Comparison of ENCODE assay signal across 31 cellular contexts in the genomic region with DNA sequence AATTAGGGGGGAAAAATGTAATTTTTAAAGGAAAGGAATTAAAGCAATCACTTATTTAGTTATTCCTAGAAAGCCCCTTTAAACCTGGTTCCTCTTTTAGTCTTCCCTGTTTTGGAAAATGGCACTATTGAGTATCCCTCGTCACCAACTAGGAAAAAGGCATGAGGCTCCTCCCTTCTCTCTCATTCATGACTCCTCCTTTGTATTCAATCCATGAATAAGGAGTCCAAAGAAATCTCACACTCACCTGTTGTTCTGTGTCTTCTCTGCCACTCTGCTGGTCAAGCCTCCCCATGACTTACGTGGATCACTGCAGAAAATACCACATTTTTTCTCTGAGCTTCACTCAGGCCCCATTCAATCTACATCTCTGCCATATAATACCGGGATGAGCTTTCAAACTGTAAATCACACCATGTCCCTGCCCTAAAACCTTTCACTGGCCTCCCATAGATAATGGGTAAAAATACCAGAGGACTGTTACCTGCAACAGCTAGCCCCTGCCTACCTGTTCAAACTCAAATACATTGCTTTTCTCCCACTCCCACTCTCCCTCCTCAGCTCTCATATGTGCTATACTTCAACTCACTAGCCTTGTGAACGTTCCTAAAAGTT. TPM values are rescaled to one million over a fixed set of nuclear protein-coding genes. Genes with fewer than 3 reads are reported as not detected.
"Had no signal": no experiment of that assay in that cellular context is flagged by ENCODE, and none has a peak within 500 bp of the region (broad histone marks: within the 10 kb centered on the region; RNA-seq: fewer than 3 reads in every experiment).

No MANE protein-coding gene starts in this region.

- H3K4me1 Mint-ChIP-seq: activated T-helper 17 cell treated with anti-CD3 and anti-CD28 coated beads, Interleukin-2, amount 50 U/mL, for 72 hours; central memory CD8-positive, alpha-beta T cell had no signal

- H3K4me3 ChIP-seq: coronary artery, dorsolateral prefrontal cortex, gastrocnemius medialis, heart left ventricle had no signal

- DNase-seq: activated CD4-positive, alpha-beta T cell treated with anti-CD3 and anti-CD28 coated beads for 1 hour; activated CD4-positive, alpha-beta T cell treated with anti-CD3 and anti-CD28 coated beads for 4 hours; activated CD4-positive, alpha-beta T cell treated with anti-CD3 and anti-CD28 coated beads, Interleukin-2, amount 50 U/mL, for 1 hour; activated CD4-positive, alpha-beta T cell treated with anti-CD3 and anti-CD28 coated beads, Interleukin-2, amount 50 U/mL, for 48 hours; activated CD8-positive, alpha-beta memory T cell treated with anti-CD3 and anti-CD28 coated beads for 24 hours; activated CD8-positive, alpha-beta T cell treated with anti-CD3 and anti-CD28 coated beads for 36 hours; activated effector memory CD4-positive, alpha-beta T cell treated with Interleukin-2 at 50 U/mL for 16 hours; activated gamma-delta T cell treated with Interleukin-2 at 50 U/mL for 16 hours; activated naive CD4-positive, alpha-beta T cell treated with anti-CD3 and anti-CD28 coated beads, Interleukin-2, amount 50 U/mL, for 16 hours; activated naive CD4-positive, alpha-beta T cell treated with Interleukin-2 at 50 U/mL for 16 hours; activated T-cell treated with anti-CD3 and anti-CD28 coated beads, Interleukin-2, amount 50 U/mL, for 4 hours; amniotic stem cell; anterior cingulate cortex; brain microvascular endothelial cell; dorsolateral prefrontal cortex; effector memory CD4-positive, alpha-beta T cell; endodermal cell; foreskin keratinocyte; gastrocnemius medialis; glutamatergic neuron; heart left ventricle; T-helper 1 cell; T-helper 17 cell; T1000 had no signal

- H3K4me3 Mint-ChIP-seq: activated CD8-positive, alpha-beta T cell treated with anti-CD3 and anti-CD28 coated beads for 36 hours; activated naive CD8-positive, alpha-beta T cell; activated T-cell treated with anti-CD3 and anti-CD28 coated beads, Interleukin-2, amount 50 U/mL, for 4 hours; activated T-helper 17 cell treated with anti-CD3 and anti-CD28 coated beads, Interleukin-2, amount 50 U/mL, for 72 hours; central memory CD8-positive, alpha-beta T cell; dendritic cell treated with granulocyte-macrophage colony-stimulating factor and Interleukin-4, amounts not matched to agents 40 ng/mL and 50 ng/mL, for 4 days; endodermal cell; T-helper 17 cell; T-helper 2 cell treated with Interferon-gamma antibody and Interleukin-4, amounts not matched to agents 5 μg/mL and 100 μg/mL, for 36 hours had no signal

- H3K4me1 ChIP-seq: foreskin keratinocyte, gastrocnemius medialis had no signal

- H3K27me3 Mint-ChIP-seq: activated T-helper 17 cell treated with anti-CD3 and anti-CD28 coated beads, Interleukin-2, amount 50 U/mL, for 72 hours; central memory CD8-positive, alpha-beta T cell; T-helper 17 cell had no signal

- H3K27ac Mint-ChIP-seq: activated CD8-positive, alpha-beta T cell treated with anti-CD3 and anti-CD28 coated beads for 36 hours; activated naive CD8-positive, alpha-beta T cell; activated T-helper 17 cell treated with anti-CD3 and anti-CD28 coated beads, Interleukin-2, amount 50 U/mL, for 72 hours; dendritic cell treated with granulocyte-macrophage colony-stimulating factor and Interleukin-4, amounts not matched to agents 40 ng/mL and 50 ng/mL, for 4 days; endodermal cell; T-helper 17 cell; T-helper 2 cell treated with Interferon-gamma antibody and Interleukin-4, amounts not matched to agents 5 μg/mL and 100 μg/mL, for 36 hours had no signal

- ATAC-seq: activated CD8-positive, alpha-beta T cell treated with anti-CD3 and anti-CD28 coated beads for 36 hours; activated T-cell treated with anti-CD3 and anti-CD28 coated beads, Interleukin-2, amount 50 U/mL, for 4 hours; activated T-helper 17 cell treated with anti-CD3 and anti-CD28 coated beads, Interleukin-2, amount 50 U/mL, for 72 hours; esophagus mucosa; foreskin keratinocyte; gastrocnemius medialis; heart left ventricle; T-helper 17 cell had no signal

- H3K27me3 ChIP-seq: brain microvascular endothelial cell, dorsolateral prefrontal cortex, foreskin keratinocyte had no signal

- H3K9me3 Mint-ChIP-seq: activated T-helper 17 cell treated with anti-CD3 and anti-CD28 coated beads, Interleukin-2, amount 50 U/mL, for 72 hours; dendritic cell treated with granulocyte-macrophage colony-stimulating factor and Interleukin-4, amounts not matched to agents 40 ng/mL and 50 ng/mL, for 4 days; T-helper 2 cell treated with Interferon-gamma antibody and Interleukin-4, amounts not matched to agents 5 μg/mL and 100 μg/mL, for 36 hours had no signal

- H3K36me3 ChIP-seq: brain microvascular endothelial cell, gastrocnemius medialis, heart left ventricle had no signal

- H3K27ac ChIP-seq: brain microvascular endothelial cell, coronary artery, dorsolateral prefrontal cortex, foreskin keratinocyte, gastrocnemius medialis, heart left ventricle had no signal

- H3K36me3 Mint-ChIP-seq: activated naive CD8-positive, alpha-beta T cell had no signal

RNA-seq across cellular contexts. Expression of gene VWDE, which starts 5.5 kb away (rescaled TPM):
- total RNA-seq: gastrocnemius medialis had no signal
- polyA plus RNA-seq: heart left ventricle had no signal
